10 cellular contexts compared by ENCODE assay signal in the genomic region with DNA sequence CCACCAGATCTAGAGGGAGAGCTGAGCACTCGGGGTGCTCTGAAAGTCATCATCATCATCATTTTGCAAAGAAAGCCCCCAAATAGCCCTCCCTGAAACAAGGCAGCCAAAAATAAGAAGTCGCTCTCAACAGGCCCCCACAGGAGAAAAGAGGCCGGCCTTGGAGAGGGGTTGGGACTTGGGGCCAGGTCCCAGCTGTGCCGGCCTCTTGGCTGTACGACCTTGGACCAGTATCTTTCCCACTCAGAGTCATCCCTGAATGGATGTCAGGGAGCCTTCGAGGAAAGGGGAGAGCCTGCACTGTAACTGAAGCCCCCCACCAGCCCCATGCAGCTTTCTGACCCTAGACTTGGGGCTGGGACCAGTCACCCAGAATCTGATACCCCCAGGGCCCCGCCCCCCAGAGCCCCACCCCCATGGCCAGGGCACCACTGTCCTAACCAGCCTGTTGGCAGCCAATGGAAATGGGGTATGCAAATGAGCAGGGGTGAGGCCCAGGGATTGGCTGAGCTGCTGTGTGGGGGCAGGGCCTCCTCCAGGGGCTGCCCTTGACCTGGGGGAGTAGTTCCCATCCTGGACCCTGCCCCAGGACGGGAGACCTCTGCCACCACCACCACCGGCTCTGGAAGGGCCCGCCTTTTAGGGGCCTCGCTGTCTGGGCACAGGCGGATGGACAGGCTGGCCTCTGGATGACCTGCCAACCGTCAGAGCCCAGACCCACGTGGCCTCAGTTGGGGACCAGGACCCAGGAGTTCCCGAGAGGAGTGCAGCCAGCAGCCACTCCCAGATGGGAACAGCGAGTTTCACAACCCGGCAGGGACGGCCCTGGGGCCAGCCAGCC.
DNase-seq lines count a peak whose midpoint lies in the region; ATAC-seq and TF ChIP-seq lines count a peak whose summit lies in the region.
"Had no signal": no experiment of that assay in that cellular context is flagged by ENCODE, and none has a peak within 500 bp of the region (broad histone marks: within the 10 kb centered on the region; RNA-seq: fewer than 3 reads in every experiment).

No MANE protein-coding gene starts in this region.

- no peak overlapping the region for H3K4me3 ChIP-seq in epithelial cell of esophagus (ENCODE audit: low read length)
- H3K4me3 ChIP-seq: skin epidermis had no signal

- no peak for TF ChIP-seq CTCF in epithelial cell of esophagus (IDR thresholded peaks at IDR 0.05; ENCODE audit: insufficient read depth, low read depth, low read length, missing control alignments)

- DNase-seq in activated effector memory CD4-positive, alpha-beta T cell treated with anti-CD3 and anti-CD28 coated beads, Interleukin-2, amount 50 U/mL, for 16 hours, result peak; percentile 70
- DNase-seq in activated effector memory CD4-positive, alpha-beta T cell treated with Interleukin-2 at 50 U/mL for 16 hours, result no peak
- DNase-seq in NOMO-1 treated with DMSO at 0.1 percent for 48 hours (lab: John Stamatoyannopoulos, UW; ENCODE audit: unreplicated experiment) (peak; percentile 78), epithelial cell of esophagus (ENCODE audit: low read depth) (peak; percentile 27), DMS79 treated with DMSO at 0.1 percent for 48 hours (lab: John Stamatoyannopoulos, UW) (no peak)
- no peak for DNase-seq in stimulated activated naive B cell treated with anti-CD40 and anti-IgM and Interleukin-4, amounts not matched to agents 10 μg/mL and 1 μg/mL and 100 μg/mL, for 72 hours
- DNase-seq: NCI-H345 had no signal

- no peak overlapping the region for H3K27ac Mint-ChIP-seq in stimulated activated naive B cell treated with anti-CD40 and anti-IgM and Interleukin-4, amounts not matched to agents 10 μg/mL and 1 μg/mL and 100 μg/mL, for 72 hours

- no peaks in the 10 kb centered on the region for H3K27me3 Mint-ChIP-seq in stimulated activated naive B cell treated with anti-CD40 and anti-IgM and Interleukin-4, amounts not matched to agents 10 μg/mL and 1 μg/mL and 100 μg/mL, for 72 hours

- peak; percentile 30 to 32 for ATAC-seq in stimulated activated naive B cell treated with anti-CD40 and anti-IgM and Interleukin-4, amounts not matched to agents 10 μg/mL and 1 μg/mL and 100 μg/mL, for 72 hours (replicated peaks)
- no peak for ATAC-seq in GM18861 (IDR thresholded peaks at IDR 0.05; ENCODE audit: unreplicated experiment)
- ATAC-seq in HG03342 (IDR thresholded peaks at IDR 0.05; ENCODE audit: unreplicated experiment), result no peak

- H3K9me3 Mint-ChIP-seq in stimulated activated naive B cell treated with anti-CD40 and anti-IgM and Interleukin-4, amounts not matched to agents 10 μg/mL and 1 μg/mL and 100 μg/mL, for 72 hours, result no peaks in the 10 kb centered on the region

- H3K4me3 Mint-ChIP-seq in stimulated activated naive B cell treated with anti-CD40 and anti-IgM and Interleukin-4, amounts not matched to agents 10 μg/mL and 1 μg/mL and 100 μg/mL, for 72 hours, result no peak overlapping the region

- H3K36me3 Mint-ChIP-seq in stimulated activated naive B cell treated with anti-CD40 and anti-IgM and Interleukin-4, amounts not matched to agents 10 μg/mL and 1 μg/mL and 100 μg/mL, for 72 hours, result peaks cover 3% of the 10 kb centered on the region in 2 donors

- H3K4me1 Mint-ChIP-seq in stimulated activated naive B cell treated with anti-CD40 and anti-IgM and Interleukin-4, amounts not matched to agents 10 μg/mL and 1 μg/mL and 100 μg/mL, for 72 hours, result peaks cover 44 to 74% of the 10 kb centered on the region in 2 donors

Comparison
In these comparisons a context has a peak if more than half of its experiments do, and no peak if none do; other contexts are left out.
1. DNase-seq: peak in activated effector memory CD4-positive, alpha-beta T cell treated with anti-CD3 and anti-CD28 coated beads, Interleukin-2, amount 50 U/mL, for 16 hours (single experiment), NOMO-1 treated with DMSO at 0.1 percent for 48 hours (single experiment) and epithelial cell of esophagus (single experiment); none in activated effector memory CD4-positive, alpha-beta T cell treated with Interleukin-2 at 50 U/mL for 16 hours (single experiment), stimulated activated naive B cell treated with anti-CD40 and anti-IgM and Interleukin-4, amounts not matched to agents 10 μg/mL and 1 μg/mL and 100 μg/mL, for 72 hours (single experiment) and DMS79 treated with DMSO at 0.1 percent for 48 hours (single experiment).
2. ATAC-seq: peak in stimulated activated naive B cell treated with anti-CD40 and anti-IgM and Interleukin-4, amounts not matched to agents 10 μg/mL and 1 μg/mL and 100 μg/mL, for 72 hours (2 of 2); none in GM18861 (single experiment) and HG03342 (single experiment).